ENCODE assay signal across 12 cellular contexts in the genomic region with DNA sequence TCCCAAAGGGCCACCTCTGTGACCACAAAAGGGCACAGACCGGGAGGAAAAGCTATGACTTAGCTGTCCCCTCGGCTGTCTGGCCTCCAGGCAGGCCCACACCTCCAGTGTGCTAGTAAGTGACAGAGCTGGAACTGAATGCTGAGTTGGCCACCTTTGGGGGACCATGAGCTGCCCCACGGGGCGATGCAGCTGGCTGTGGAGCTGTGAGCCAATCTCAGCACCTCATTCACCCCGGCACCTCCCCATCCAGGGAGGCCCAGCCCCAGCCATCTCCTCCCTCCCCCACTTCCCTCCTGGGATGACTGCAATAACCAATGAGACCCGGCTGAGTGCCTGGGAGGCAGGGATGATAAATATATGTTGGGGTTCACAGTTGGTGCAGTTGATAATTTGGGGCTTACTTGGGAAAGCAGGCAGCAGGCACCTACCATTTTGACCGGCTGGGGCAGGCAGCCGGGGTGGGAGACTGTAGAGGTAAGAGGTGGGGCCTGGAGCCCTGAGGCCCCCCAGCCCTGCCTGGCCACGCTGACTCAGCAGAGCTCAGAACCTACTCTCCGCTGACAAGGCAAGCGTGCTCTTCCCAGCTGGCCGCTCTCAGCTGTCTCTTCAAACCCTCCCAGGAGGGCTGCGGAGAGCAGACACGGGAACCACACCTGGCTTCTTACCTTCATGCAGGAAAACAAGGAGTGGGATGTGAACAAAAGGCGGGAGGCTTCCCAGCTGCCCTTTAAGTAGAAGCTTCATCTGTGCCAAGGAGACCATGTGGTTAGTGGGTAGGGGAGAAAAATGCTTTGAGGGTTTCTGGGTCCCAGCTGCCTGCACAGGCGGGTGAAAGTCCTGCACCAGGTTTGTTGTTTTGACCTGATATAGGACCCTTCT. TPM values are rescaled to one million over a fixed set of nuclear protein-coding genes. Genes with fewer than 3 reads are reported as not detected.
A peak's percentile ranks its signal among the peaks of the same experiment; 100 is the strongest.
DNase-seq lines count a peak whose midpoint lies in the region; FAIRE-seq and TF ChIP-seq lines count a peak whose summit lies in the region.
"Had no signal": no experiment of that assay in that cellular context is flagged by ENCODE, and none has a peak within 500 bp of the region (broad histone marks: within the 10 kb centered on the region; RNA-seq: fewer than 3 reads in every experiment).

No MANE protein-coding gene starts in this region.

- DNase-seq in DMS 273 treated with DMSO at 0.1 percent for 48 hours (lab: John Stamatoyannopoulos, UW) (peak; percentile 63), NCI-H128 (lab: John Stamatoyannopoulos, UW; ENCODE audit: unreplicated experiment) (peak; percentile 86), NCI-H510A treated with DMSO at 0.1 percent for 48 hours (lab: John Stamatoyannopoulos, UW) (peak; percentile 97), glutamatergic neuron (peak; percentile 43), left ventricle myocardium inferior (no peak), GM12892 (ENCODE audit: insufficient read length) (no peak), iPS-NIHi7 (ENCODE audit: extremely low spot score) (no peak)
- DNase-seq in stimulated activated CD8-positive, alpha-beta memory T cell treated with anti-CD3 and anti-CD28 coated beads, Interleukin-4, amount 100 ng/mL, for 48 hours: no peak
- DNase-seq: colonic mucosa; psoas muscle; stimulated activated naive CD4-positive, alpha-beta T cell; WERI-Rb-1 had no signal

- no peak for TF ChIP-seq CTCF in glutamatergic neuron (IDR thresholded peaks at IDR 0.05; ENCODE audit: partially characterized antibody, unreplicated experiment)
- TF ChIP-seq CTCF in left ventricle myocardium inferior (IDR thresholded peaks at IDR 0.05; ENCODE audit: borderline replicate concordance): no peak

- intact Hi-C loops in left ventricle myocardium inferior (cut with micrococcal nuclease): loop anchor here (10.0 kb wide), 1 partner anchor 87 kb away; no protein-coding TSS in a partner anchor

- H3K9me3 ChIP-seq in left ventricle myocardium inferior (replicated peaks): no peaks in the 10 kb centered on the region
- H3K9me3 ChIP-seq: colonic mucosa, psoas muscle had no signal

- no peaks in the 10 kb centered on the region for H3K36me3 Mint-ChIP-seq in glutamatergic neuron (ENCODE audit: unreplicated experiment)

- peaks cover 2% of the 10 kb centered on the region for H3K9me3 Mint-ChIP-seq in glutamatergic neuron (ENCODE audit: unreplicated experiment)

- no peak overlapping the region for H3K4me3 Mint-ChIP-seq in glutamatergic neuron (ENCODE audit: unreplicated experiment)

- no peak for FAIRE-seq in GM12892 (lab: Jason Lieb, UNC)

- no peaks in the 10 kb centered on the region for H3K27me3 Mint-ChIP-seq in glutamatergic neuron (ENCODE audit: unreplicated experiment)

- no peak overlapping the region for H3K4me3 ChIP-seq in left ventricle myocardium inferior
- H3K4me3 ChIP-seq: colonic mucosa, psoas muscle had no signal

- H3K27ac Mint-ChIP-seq in glutamatergic neuron (ENCODE audit: unreplicated experiment): no peak overlapping the region

- H3K27ac ChIP-seq in left ventricle myocardium inferior (replicated peaks): no peak overlapping the region
- H3K27ac ChIP-seq: colonic mucosa, psoas muscle, WERI-Rb-1 had no signal

- H3K36me3 ChIP-seq in left ventricle myocardium inferior: no peaks in the 10 kb centered on the region
- H3K36me3 ChIP-seq: colonic mucosa, WERI-Rb-1 had no signal

- H3K4me1 ChIP-seq in left ventricle myocardium inferior: peaks cover 7% of the 10 kb centered on the region
- H3K4me1 ChIP-seq: colonic mucosa, psoas muscle had no signal

- H3K4me1 Mint-ChIP-seq in glutamatergic neuron (ENCODE audit: low read depth, unreplicated experiment): peaks cover 5% of the 10 kb centered on the region

- no peak for TF ChIP-seq POLR2A in GM12892 (IDR thresholded peaks at IDR 0.05; ENCODE audit: low read depth, low read length)

- H3K27me3 ChIP-seq in left ventricle myocardium inferior (ENCODE audit: low read depth): no peaks in the 10 kb centered on the region
- H3K27me3 ChIP-seq: colonic mucosa had no signal

RNA-seq across cellular contexts. Expression of a gene that starts 12.4 kb away (rescaled TPM):
- total RNA-seq in glutamatergic neuron (ENCODE audit: unreplicated experiment) (0.93 TPM), left ventricle myocardium inferior (92.1 TPM)
- polyA plus RNA-seq in GM12892 (2012; ENCODE audit: missing spikeins): 74.7 TPM

Comparison
In these comparisons a context has a peak if more than half of its experiments do, and no peak if none do; other contexts are left out.
1. DNase-seq: peak in DMS 273 treated with DMSO at 0.1 percent for 48 hours (single experiment), NCI-H128 (single experiment), NCI-H510A treated with DMSO at 0.1 percent for 48 hours (single experiment) and glutamatergic neuron (single experiment); none in left ventricle myocardium inferior (single experiment), stimulated activated CD8-positive, alpha-beta memory T cell treated with anti-CD3 and anti-CD28 coated beads, Interleukin-4, amount 100 ng/mL, for 48 hours (single experiment), GM12892 (single experiment) and iPS-NIHi7 (single experiment).
2. RNA of a gene that starts 12.4 kb away (total RNA-seq): 92.1 TPM in left ventricle myocardium inferior (single experiment); 0.93 TPM in glutamatergic neuron (single experiment); every median in the first group is over 10 times any median in the second.